20 cellular contexts compared by ENCODE assay signal in the genomic region with DNA sequence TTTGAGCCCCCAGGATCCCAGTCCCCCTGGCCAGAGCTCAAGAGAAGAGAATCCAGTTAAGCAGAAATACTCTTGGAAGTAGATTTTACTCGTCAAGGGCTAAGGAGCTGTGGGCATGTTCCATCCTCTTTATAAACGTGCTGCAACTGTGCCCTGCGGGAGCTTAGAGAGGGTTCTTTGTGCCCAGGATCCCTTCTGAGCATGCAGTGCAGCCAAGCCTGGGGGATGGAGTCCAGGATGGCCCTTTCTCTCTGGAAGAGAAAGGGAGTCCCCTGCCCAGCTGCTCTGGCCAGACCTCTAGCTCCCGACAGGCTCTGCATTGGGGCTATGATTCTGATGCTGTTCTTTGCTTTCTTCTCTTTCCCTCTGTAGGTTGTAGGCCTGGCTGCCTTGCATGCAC.
"Had no signal": no experiment of that assay in that cellular context is flagged by ENCODE, and none has a peak within 500 bp of the region (broad histone marks: within the 10 kb centered on the region; RNA-seq: fewer than 3 reads in every experiment).

No MANE protein-coding gene starts in this region.

- H3K27me3 Mint-ChIP-seq: activated T-helper 17 cell treated with anti-CD3 and anti-CD28 coated beads, Interleukin-2, amount 50 U/mL, for 72 hours; naive thymus-derived CD8-positive, alpha-beta T cell; stimulated activated naive CD8-positive, alpha-beta T cell treated with anti-CD3 and anti-CD28 coated beads, Interleukin-15, amount 100 ng/mL, for 72 hours; T-helper 17 cell had no signal

- H3K27ac Mint-ChIP-seq: immature natural killer cell had no signal

- H3K4me1 Mint-ChIP-seq: immature natural killer cell, WTC11 had no signal

- H3K4me3 Mint-ChIP-seq: activated naive CD4-positive, alpha-beta T cell treated with anti-CD3 and anti-CD28 coated beads for 36 hours; immature natural killer cell; naive thymus-derived CD8-positive, alpha-beta T cell; stimulated activated naive CD8-positive, alpha-beta T cell treated with anti-CD3 and anti-CD28 coated beads, Interleukin-15, amount 100 ng/mL, for 72 hours; T-helper 17 cell; WTC11 had no signal

- H3K9me3 Mint-ChIP-seq: activated naive CD4-positive, alpha-beta T cell treated with anti-CD3 and anti-CD28 coated beads for 36 hours; activated T-helper 17 cell treated with anti-CD3 and anti-CD28 coated beads, Interleukin-2, amount 50 U/mL, for 72 hours; immature natural killer cell; naive thymus-derived CD8-positive, alpha-beta T cell; stimulated activated naive CD8-positive, alpha-beta T cell treated with anti-CD3 and anti-CD28 coated beads, Interleukin-15, amount 100 ng/mL, for 72 hours; WTC11 had no signal

- H3K36me3 ChIP-seq: uterus had no signal

- H3K9me3 ChIP-seq: lower lobe of right lung, psoas muscle, right lobe of liver, tibial artery, uterus had no signal

- H3K27ac ChIP-seq: lower lobe of right lung, psoas muscle, right lobe of liver, tibial artery, uterus had no signal

- H3K4me3 ChIP-seq: lower lobe of right lung, psoas muscle, right lobe of liver, smooth muscle cell, tibial artery, uterus had no signal

- H3K27me3 ChIP-seq: right lobe of liver, tibial artery, uterus had no signal

- DNase-seq: activated T-cell treated with anti-CD3 and anti-CD28 coated beads for 4 hours; amniotic stem cell; cortex of kidney; effector CD8-positive, alpha-beta T cell; immature natural killer cell; left colon; lower lobe of right lung; naive thymus-derived CD8-positive, alpha-beta T cell; occipital lobe; psoas muscle; right lobe of liver; SIG-M5; stimulated activated naive CD8-positive, alpha-beta T cell treated with anti-CD3 and anti-CD28 coated beads, Interleukin-15, amount 100 ng/mL, for 72 hours; T-helper 17 cell; tibial artery; uterus had no signal

- H3K4me1 ChIP-seq: lower lobe of right lung, right lobe of liver, tibial artery, uterus had no signal
